In the genomic region with DNA sequence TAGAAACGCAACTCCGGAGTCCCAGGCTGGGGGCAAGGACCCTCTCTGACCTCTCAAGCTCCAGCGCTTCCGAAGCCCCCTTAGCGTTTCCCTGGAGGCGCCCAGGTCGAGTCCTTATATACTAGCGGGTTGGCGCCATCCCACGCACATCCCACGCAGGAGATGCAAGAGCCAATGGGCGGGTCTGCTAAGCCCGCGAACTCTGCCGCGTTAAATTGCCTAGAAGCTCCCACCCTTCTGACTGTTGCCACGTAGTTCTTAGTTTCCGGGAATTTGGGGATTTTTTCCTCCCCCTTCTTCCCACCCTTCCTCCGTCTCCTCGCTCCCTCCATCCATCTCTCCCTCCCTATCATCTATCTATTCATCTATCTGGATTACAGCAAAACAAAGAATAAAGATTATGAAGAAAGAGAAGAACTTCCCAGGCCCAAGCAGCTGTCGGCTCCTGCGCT, we compare ENCODE assay signal across 8 cellular contexts. TPM values are rescaled to one million over a fixed set of nuclear protein-coding genes. Genes with fewer than 3 reads are reported as not detected.
A peak's percentile ranks its signal among the peaks of the same experiment; 100 is the strongest.
DNase-seq lines count a peak whose midpoint lies in the region; ATAC-seq, FAIRE-seq and TF ChIP-seq lines count a peak whose summit lies in the region.

A gene with protein sequence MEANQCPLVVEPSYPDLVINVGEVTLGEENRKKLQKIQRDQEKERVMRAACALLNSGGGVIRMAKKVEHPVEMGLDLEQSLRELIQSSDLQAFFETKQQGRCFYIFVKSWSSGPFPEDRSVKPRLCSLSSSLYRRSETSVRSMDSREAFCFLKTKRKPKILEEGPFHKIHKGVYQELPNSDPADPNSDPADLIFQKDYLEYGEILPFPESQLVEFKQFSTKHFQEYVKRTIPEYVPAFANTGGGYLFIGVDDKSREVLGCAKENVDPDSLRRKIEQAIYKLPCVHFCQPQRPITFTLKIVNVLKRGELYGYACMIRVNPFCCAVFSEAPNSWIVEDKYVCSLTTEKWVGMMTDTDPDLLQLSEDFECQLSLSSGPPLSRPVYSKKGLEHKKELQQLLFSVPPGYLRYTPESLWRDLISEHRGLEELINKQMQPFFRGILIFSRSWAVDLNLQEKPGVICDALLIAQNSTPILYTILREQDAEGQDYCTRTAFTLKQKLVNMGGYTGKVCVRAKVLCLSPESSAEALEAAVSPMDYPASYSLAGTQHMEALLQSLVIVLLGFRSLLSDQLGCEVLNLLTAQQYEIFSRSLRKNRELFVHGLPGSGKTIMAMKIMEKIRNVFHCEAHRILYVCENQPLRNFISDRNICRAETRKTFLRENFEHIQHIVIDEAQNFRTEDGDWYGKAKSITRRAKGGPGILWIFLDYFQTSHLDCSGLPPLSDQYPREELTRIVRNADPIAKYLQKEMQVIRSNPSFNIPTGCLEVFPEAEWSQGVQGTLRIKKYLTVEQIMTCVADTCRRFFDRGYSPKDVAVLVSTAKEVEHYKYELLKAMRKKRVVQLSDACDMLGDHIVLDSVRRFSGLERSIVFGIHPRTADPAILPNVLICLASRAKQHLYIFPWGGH (minus strand): TSS at position 90 of the 452 bp plus-strand sequence. CDS start 9,814 bp downstream, outside the sequence.

- dilution Hi-C loops in keratinocyte (cut with MboI; ENCODE audit: extremely low pct_ligation_motif_present, low sequenced_read_pairs): no loop called here

- no peaks in the 10 kb centered on the region for H3K9me3 ChIP-seq in keratinocyte (ENCODE audit: control insufficient read depth, low read depth, low read length)

- no peak for FAIRE-seq in keratinocyte (lab: Jason Lieb, UNC)

- H3K4me3 ChIP-seq in keratinocyte (ENCODE audit: control insufficient read depth in 2 of 3, extremely low read depth in 1 of 3, insufficient read depth in 2 of 3, low read depth in 1 of 3, low read length in 3 of 3): peak within 1 kb of the TSS; percentile 26 to 64 (median 60)

- DNase-seq in Ammon's horn (ENCODE audit: low spot score): peak; percentile 82
- DNase-seq in NCI-H1417 (lab: John Stamatoyannopoulos, UW): peak; percentile 80 to 90 (median 86)
- peak; percentile 81 for DNase-seq in activated CD4-positive, CD25-positive, alpha-beta regulatory T cell treated with anti-CD3 and anti-CD28 coated beads, Interleukin-2, amount 50 U/mL, for 72 hours
- peak in 31 of 61 donors; percentile 5 to 53 (median 22) for DNase-seq in caudate nucleus (lab: John Stamatoyannopoulos, UW)
- DNase-seq in keratinocyte (ENCODE audit: low read depth, low spot score): no peak
- DNase-seq in stimulated activated CD4-positive, alpha-beta T cell treated with anti-CD3 and anti-CD28 coated beads, Interleukin-15, amount 100 ng/mL, for 24 hours: peak; percentile 93
- DNase-seq in foreskin melanocyte: no peak

- H3K9me1 ChIP-seq in keratinocyte (ENCODE audit: control insufficient read depth, extremely low read depth, insufficient read depth, low read length): no peaks in the 10 kb centered on the region

- peaks cover 36% of the 10 kb centered on the region for H3K27me3 ChIP-seq in keratinocyte (ENCODE audit: control insufficient read depth, extremely low read depth, insufficient read depth, low read length)

- ATAC-seq in GM19463 (IDR thresholded peaks at IDR 0.05; ENCODE audit: unreplicated experiment): peak; percentile 64

- H3K9ac ChIP-seq in keratinocyte (ENCODE audit: control insufficient read depth, extremely low read depth, insufficient read depth, low read length): peak within 1 kb of the TSS; percentile 57

- peak within 1 kb of the TSS; percentile 79 for H3K27ac ChIP-seq in caudate nucleus (ENCODE audit: low read depth, low read length)
- peak within 1 kb of the TSS; percentile 42 for H3K27ac ChIP-seq in keratinocyte (ENCODE audit: control insufficient read depth, insufficient read depth, low read length)

- H3K36me3 ChIP-seq in keratinocyte (ENCODE audit: control insufficient read depth in 2 of 2, extremely low read depth in 1 of 2, insufficient read depth in 2 of 2, low read length in 2 of 2): no peaks in the 10 kb centered on the region

- H3K79me2 ChIP-seq in keratinocyte (ENCODE audit: control insufficient read depth, insufficient read depth, low read length): no peaks in the 10 kb centered on the region

- H2AFZ ChIP-seq in keratinocyte (ENCODE audit: control insufficient read depth, low read length): peak within 1 kb of the TSS; percentile 53

- peak within 1 kb of the TSS; percentile 85 for H3K4me2 ChIP-seq in keratinocyte (ENCODE audit: control insufficient read depth, extremely low read depth, insufficient read depth, low read depth, low read length)

- TF ChIP-seq CTCF in keratinocyte (optimal IDR thresholded peaks at IDR 0.05 in 1 of 3, IDR thresholded peaks at IDR 0.05 in 1 of 3, conservative IDR thresholded peaks at IDR 0.05 in 1 of 3; ENCODE audit: extremely low read depth in 1 of 3, insufficient read depth in 2 of 3, low read length in 3 of 3): no peak

- H4K20me1 ChIP-seq in keratinocyte (ENCODE audit: control insufficient read depth, extremely low read depth, insufficient read depth, low read length): no peaks in the 10 kb centered on the region

- peaks cover 3% of the 10 kb centered on the region for H3K4me1 ChIP-seq in keratinocyte (ENCODE audit: control insufficient read depth, extremely low read depth, insufficient read depth, low read length)

RNA-seq across cellular contexts. Expression of the gene that starts here (rescaled TPM):
- 1.4 to 5.0 TPM (median 3.5 TPM) in 3 replicates for polyA plus RNA-seq in keratinocyte
- polyA plus RNA-seq in keratinocyte (2011; ENCODE audit: low read depth): 0.32 TPM
- polyA plus RNA-seq in keratinocyte (2011; cell fraction: cytosol; rRNA removed): 0.70 and 1.1 TPM in 2 replicates
- 1.4 and 2.3 TPM in 2 replicates for polyA plus RNA-seq in keratinocyte (2011; cell fraction: nucleus; rRNA removed)
- polyA plus RNA-seq in keratinocyte (2012; ENCODE audit: low replicate concordance): 4.9 TPM in 1 of 2 replicates, not detected in the other
- 4.2 to 5.0 TPM (median 4.7 TPM) in 3 replicates for polyA minus RNA-seq in keratinocyte
- 4.6 TPM for polyA minus RNA-seq in keratinocyte (2011; cell fraction: cytosol; rRNA and poly(A)+ RNA removed)
- polyA minus RNA-seq in keratinocyte (2011; cell fraction: nucleus; rRNA and poly(A)+ RNA removed): 2.3 and 2.4 TPM in 2 replicates

Comparison
In these comparisons a context has a peak if more than half of its experiments do, and no peak if none do; other contexts are left out.
1. DNase-seq: peak in Ammon's horn (single experiment), NCI-H1417 (3 of 3), activated CD4-positive, CD25-positive, alpha-beta regulatory T cell treated with anti-CD3 and anti-CD28 coated beads, Interleukin-2, amount 50 U/mL, for 72 hours (single experiment), caudate nucleus (31 of 61) and stimulated activated CD4-positive, alpha-beta T cell treated with anti-CD3 and anti-CD28 coated beads, Interleukin-15, amount 100 ng/mL, for 24 hours (single experiment); none in keratinocyte (single experiment) and foreskin melanocyte (single experiment).